Comparison of ENCODE assay signal across 1 cellular context in genomic region chr14:56587701-56588100, GRCh38.
TF ChIP-seq lines count a peak whose summit lies in the region.

No MANE protein-coding gene starts in this region.

TF ChIP-seq in A549, 52 proteins besides CTCF, POLR2A, EP300 and RAD21 (continued from another document):
- no peak for TF ChIP-seq KDM1A (IDR thresholded peaks at IDR 0.05; ENCODE audit: low read depth)
- no peak for TF ChIP-seq TFCP2L1 (CRISPR knock-in tag; IDR thresholded peaks at IDR 0.05)
- TF ChIP-seq ZC3H11A (IDR thresholded peaks at IDR 0.05): no peak
- no peak for TF ChIP-seq HDAC2 (IDR thresholded peaks at IDR 0.05)
